Comparison of ENCODE assay signal across 8 cellular contexts in genomic region chr10:121927361-121927840, GRCh38. TPM values are rescaled to one million over a fixed set of nuclear protein-coding genes. Genes with fewer than 3 reads are reported as not detected.
A peak's percentile ranks its signal among the peaks of the same experiment; 100 is the strongest.
DNase-seq lines count a peak whose midpoint lies in the region; ATAC-seq and TF ChIP-seq lines count a peak whose summit lies in the region.

No MANE protein-coding gene starts in this region.

- peaks cover 21% of the 10 kb centered on the region for H3K4me1 Mint-ChIP-seq in activated B cell treated with CpG ODN at 0.5 μM for 24 hours

- DNase-seq in GM06990 (ENCODE audit: extremely low read depth, insufficient read length) (peak; percentile 71), activated B cell treated with CpG ODN at 0.5 μM for 24 hours (no peak), dorsolateral prefrontal cortex (peak in 9 of 10 donors; percentile 28 to 67 (median 47)), right lobe of liver (peak; percentile 66 to 76 (median 74)), NAMALWA (ENCODE audit: low spot score) (no peak)
- DNase-seq in Jurkat, Clone E6-1 (ENCODE audit: low read depth, low spot score) = no peak
- peak; percentile 24 to 25 for DNase-seq in stimulated activated CD4-positive, alpha-beta T cell treated with anti-CD3 and anti-CD28 coated beads, Interleukin-4, amount 100 ng/mL, for 48 hours (ENCODE audit: low read depth in 2 of 2)

- H3K27me3 ChIP-seq in GM06990 (replicated peaks; ENCODE audit: control insufficient read depth, insufficient read depth, low read length) (no peaks in the 10 kb centered on the region), dorsolateral prefrontal cortex (no peaks in the 10 kb centered on the region), right lobe of liver (no peaks in the 10 kb centered on the region)

- peaks cover 1% of the 10 kb centered on the region for H3K36me3 ChIP-seq in GM06990 (ENCODE audit: control insufficient read depth, insufficient read depth, low read length)
- H3K36me3 ChIP-seq in right lobe of liver = peaks cover 0 to 1% (median 0%) of the 10 kb centered on the region in 4 donors

- ATAC-seq in GM21786 (IDR thresholded peaks at IDR 0.05; ENCODE audit: unreplicated experiment) = peak; percentile 38
- peak; percentile 31 for ATAC-seq in activated B cell treated with CpG ODN at 0.5 μM for 24 hours (ENCODE audit: low read depth)
- peak; percentile 59 to 70 (median 66) for ATAC-seq in right lobe of liver

- intact Hi-C loops in activated B cell treated with CpG ODN at 0.5 μM for 24 hours (cut with micrococcal nuclease) = loop anchor here (5.0 kb wide), 2 partner anchors 950 to 1230 kb away; partner anchors contain the start of gene FAM24B
- intact Hi-C loops in dorsolateral prefrontal cortex (cut with DNase I) = loop anchor here in 1 of 2 donors (5.0 kb wide), 2 partner anchors 215 to 1075 kb away; partner anchors contain the start of gene WDR11
- intact Hi-C loops in right lobe of liver (cut with DNase I) = no loop called here

- no peak for TF ChIP-seq POLR2A in right lobe of liver (IDR thresholded peaks at IDR 0.05)

- CTCF ChIA-PET in activated B cell treated with CpG ODN at 0.5 μM for 24 hours (lab: Charles Lee) = no interaction called here

- H3K36me3 Mint-ChIP-seq in activated B cell treated with CpG ODN at 0.5 μM for 24 hours (ENCODE audit: low read depth) = peaks cover 7% of the 10 kb centered on the region

- peak overlapping the region; percentile 94 for H3K4me3 Mint-ChIP-seq in activated B cell treated with CpG ODN at 0.5 μM for 24 hours

- no peaks in the 10 kb centered on the region for H3K9me3 Mint-ChIP-seq in activated B cell treated with CpG ODN at 0.5 μM for 24 hours

- WGBS in right lobe of liver (ENCODE audit: insufficient coverage, low coverage, low lambda C conversion rate, missing lambda C conversion rate) = 1% methylated on average over 23 of the region's 48 CpGs

- H3K27me3 Mint-ChIP-seq in activated B cell treated with CpG ODN at 0.5 μM for 24 hours = no peaks in the 10 kb centered on the region

- POLR2A ChIA-PET in activated B cell treated with CpG ODN at 0.5 μM for 24 hours (lab: Charles Lee) = interaction anchor here (0.6 to 2.5 kb wide), 5 partner anchors 8 to 1076 kb away, joined by 3 to 12 read pairs (median 4); partner anchors contain the start of genes NSMCE4A and WDR11

- TF ChIP-seq CTCF in GM06990 (IDR thresholded peaks at IDR 0.05; ENCODE audit: insufficient read depth, low read length, poor library complexity, severe bottlenecking) (peak; percentile 2), activated B cell treated with CpG ODN at 0.5 μM for 24 hours (IDR thresholded peaks at IDR 0.05) (no peak), dorsolateral prefrontal cortex (IDR thresholded peaks at IDR 0.05 in 54 of 56, conservative IDR thresholded peaks at IDR 0.05 in 2 of 56; ENCODE audit: low read depth in 1 of 56, partially characterized antibody in 56 of 56) (no peak), right lobe of liver (IDR thresholded peaks at IDR 0.05) (no peak)

- H3K4me1 ChIP-seq in right lobe of liver = peaks cover 0 to 41% (median 8%) of the 10 kb centered on the region in 4 donors

- H3K4me3 ChIP-seq in GM06990 (replicated peaks; ENCODE audit: low read depth, low read length) (peak overlapping the region; percentile 99), dorsolateral prefrontal cortex (peak overlapping the region; percentile 62 to 99 (median 97)), right lobe of liver (peak overlapping the region; percentile 92 to 95 (median 93))
- peak overlapping the region; percentile 87 for H3K4me3 ChIP-seq in Jurkat, Clone E6-1 (ENCODE audit: low read length)

- H3K27ac Mint-ChIP-seq in activated B cell treated with CpG ODN at 0.5 μM for 24 hours = peak overlapping the region; percentile 75

- H3K27ac ChIP-seq in dorsolateral prefrontal cortex (peak overlapping the region; percentile 78 to 100 (median 99)), right lobe of liver (peak overlapping the region; percentile 97 to 99 (median 98))

- H3K9me3 ChIP-seq in right lobe of liver = no peaks in the 10 kb centered on the region

RNA-seq across cellular contexts. Expression of gene ATE1, which starts 0.4 kb away (rescaled TPM):
- polyA plus RNA-seq in Jurkat, Clone E6-1 (2012; ENCODE audit: insufficient read depth, insufficient read length) = 22.0 TPM
- total RNA-seq in activated B cell treated with CpG ODN at 0.5 μM for 24 hours (26.0 and 31.0 TPM in 2 replicates), dorsolateral prefrontal cortex (10 to 100 TPM; 50.0 to 91.0 (median 68.8) TPM), right lobe of liver (10 to 100 TPM; 17.7 to 21.6 (median 19.9) TPM)

RNA-seq across cellular contexts. Expression of gene NSMCE4A, which starts 47.6 kb away (rescaled TPM):
- 89.2 TPM for polyA plus RNA-seq in Jurkat, Clone E6-1 (2012; ENCODE audit: insufficient read depth, insufficient read length)
- 70.3 and 78.0 TPM in 2 replicates for total RNA-seq in activated B cell treated with CpG ODN at 0.5 μM for 24 hours
- total RNA-seq in dorsolateral prefrontal cortex = 10 to 100 TPM; 16.5 to 50.0 (median 28.4) TPM
- 10 to 100 TPM; 17.0 to 46.5 (median 30.6) TPM for total RNA-seq in right lobe of liver

Comparison
In these comparisons a context has a peak if more than half of its experiments do, and no peak if none do; other contexts are left out.
1. DNase-seq: peak in GM06990 (single experiment), dorsolateral prefrontal cortex (9 of 10), right lobe of liver (3 of 3) and stimulated activated CD4-positive, alpha-beta T cell treated with anti-CD3 and anti-CD28 coated beads, Interleukin-4, amount 100 ng/mL, for 48 hours (2 of 2); none in Jurkat, Clone E6-1 (single experiment), activated B cell treated with CpG ODN at 0.5 μM for 24 hours (single experiment) and NAMALWA (single experiment).
2. Peak in every context shown above with its lines, with median percentiles within 50 percentile points of each other: H3K4me3 ChIP-seq and ATAC-seq.